22 cellular contexts compared by ENCODE assay signal in genomic region chr1:107609808-107610207, GRCh38.
DNase-seq lines count a peak whose midpoint lies in the region; ATAC-seq, FAIRE-seq and TF ChIP-seq lines count a peak whose summit lies in the region.
"Had no signal": no experiment of that assay in that cellular context is flagged by ENCODE, and none has a peak within 500 bp of the region (broad histone marks: within the 10 kb centered on the region; RNA-seq: fewer than 3 reads in every experiment).

No MANE protein-coding gene starts in this region.

- H3K36me3 ChIP-seq in A673 (ENCODE audit: insufficient read depth, low read length, poor library complexity, severe bottlenecking) = no peaks in the 10 kb centered on the region
- H3K36me3 ChIP-seq in HEK293 (ENCODE audit: control insufficient read depth in 2 of 2, insufficient read depth in 1 of 2, low read length in 2 of 2) = no peaks in the 10 kb centered on the region
- no peaks in the 10 kb centered on the region for H3K36me3 ChIP-seq in CD8-positive, alpha-beta T cell (ENCODE audit: insufficient read depth, low read length)

- no TSS peak for BruUV-seq in A673 (replicated peaks; lab: Mats Ljungman, UMichigan)

- H3K36me3 Mint-ChIP-seq in CD8-positive, alpha-beta T cell = peaks cover 35% of the 10 kb centered on the region

- TF ChIP-seq POLR2A in GM12891 (IDR thresholded peaks at IDR 0.05; ENCODE audit: low read depth, low read length) = no peak

- POLR2A ChIA-PET in A673 (lab: Charles Lee; ENCODE audit: low non-redundant PET) (no interaction called here), HEK293 (lab: Yijun Ruan, JAX) (no interaction called here)
- POLR2A ChIA-PET in CD8-positive, alpha-beta T cell (lab: Charles Lee) = no interaction called here

- H3K9me3 ChIP-seq in A673 (ENCODE audit: low read depth, low read length, poor library complexity, severe bottlenecking) (no peaks in the 10 kb centered on the region), HEK293 (ENCODE audit: control insufficient read depth, insufficient read depth, low read depth, low read length) (no peaks in the 10 kb centered on the region)
- H3K9me3 ChIP-seq in CD8-positive, alpha-beta T cell (ENCODE audit: low read length) = no peaks in the 10 kb centered on the region
- H3K9me3 ChIP-seq: SJCRH30 had no signal

- CTCF ChIA-PET in A673 (lab: Charles Lee) = interaction anchor here (0.9 kb wide), 1 partner anchor 39 kb away, joined by 4 read pairs; no protein-coding TSS in a partner anchor
- CTCF ChIA-PET in HEK293 (lab: Yijun Ruan, JAX) = no interaction called here
- CTCF ChIA-PET in CD8-positive, alpha-beta T cell (lab: Charles Lee) = no interaction called here

- intact Hi-C loops in A673 (cut with micrococcal nuclease; ENCODE audit: unreplicated experiment) (no loop called here), left colon (cut with DNase I, micrococcal nuclease) (no loop called here)
- intact Hi-C loops in CD8-positive, alpha-beta T cell (cut with DNase I, micrococcal nuclease) = no loop called here

- no peaks in the 10 kb centered on the region for H3K4me1 Mint-ChIP-seq in CD8-positive, alpha-beta T cell (ENCODE audit: low read depth)
- H3K4me1 Mint-ChIP-seq: CD4-positive, alpha-beta memory T cell had no signal

- H3K27me3 Mint-ChIP-seq in CD8-positive, alpha-beta T cell (ENCODE audit: low read depth) = no peaks in the 10 kb centered on the region

- H3K9me3 Mint-ChIP-seq in CD8-positive, alpha-beta T cell = peaks cover 20% of the 10 kb centered on the region

- FAIRE-seq in RCC 7860 (lab: Jason Lieb, UNC) (peak; percentile 98), GM12891 (lab: Jason Lieb, UNC) (no peak)

- H3K27ac ChIP-seq in A673 (ENCODE audit: low read depth, low read length, poor library complexity, severe bottlenecking) = no peak overlapping the region
- no peak overlapping the region for H3K27ac ChIP-seq in HEK293 (ENCODE audit: extremely low read depth, low read depth, low read length)
- no peak overlapping the region for H3K27ac ChIP-seq in CD8-positive, alpha-beta T cell (ENCODE audit: low read depth, low read length)
- H3K27ac ChIP-seq: BLaER1 treated with 17β-estradiol and CSF1 and Interleukin-3, amounts not matched to agents 10 nM and 100 nM; SJCRH30 had no signal

- peak; percentile 48 for ATAC-seq in left colon
- ATAC-seq in CD8-positive, alpha-beta T cell = no peak
- ATAC-seq: Panc1 had no signal

- DNase-seq in A673 (ENCODE audit: low spot score) (peak; percentile 11), RCC 7860 (ENCODE audit: low spot score) (peak; percentile 75), left colon (no peak), GM12891 (ENCODE audit: insufficient read length, low spot score) (no peak), NCI-H2227 treated with DMSO at 0.1 percent for 48 hours (lab: John Stamatoyannopoulos, UW) (no peak), GM03348 (ENCODE audit: low spot score) (no peak)
- DNase-seq in CD8-positive, alpha-beta T cell = no peak
- DNase-seq: CD4-positive, alpha-beta memory T cell; DMS53; GDM1; HFFc6; KG1; NCI-H1105 treated with DMSO at 0.1 percent for 48 hours; NCI-H2029 treated with DMSO at 0.1 percent for 48 hours; NCI-H345; NCI-H524; NCI-H774; NK-92 treated with Interleukin-12 subunit alpha and Interleukin-12 subunit beta, amount 100 ng/mL, for 24 hours; SJCRH30 had no signal

- TF ChIP-seq CTCF in A673 (conservative IDR thresholded peaks at IDR 0.05; ENCODE audit: low read depth, low read length) (no peak), HEK293 (tag by site-specific recombination; IDR thresholded peaks at IDR 0.05) (no peak)
- no peak for TF ChIP-seq CTCF in CD8-positive, alpha-beta T cell (IDR thresholded peaks at IDR 0.05)

- no peaks in the 10 kb centered on the region for H3K27me3 ChIP-seq in A673 (replicated peaks; ENCODE audit: insufficient read depth, low read depth, low read length, poor library complexity)
- H3K27me3 ChIP-seq in CD8-positive, alpha-beta T cell (ENCODE audit: insufficient read depth, low read length) = no peaks in the 10 kb centered on the region
- H3K27me3 ChIP-seq: BLaER1 treated with 17β-estradiol and CSF1 and Interleukin-3, amounts not matched to agents 10 nM and 100 nM; SJCRH30 had no signal

- no peak overlapping the region for H3K27ac Mint-ChIP-seq in CD8-positive, alpha-beta T cell
- H3K27ac Mint-ChIP-seq: CD4-positive, alpha-beta memory T cell; HFFc6 had no signal

- no peak overlapping the region for H3K4me3 Mint-ChIP-seq in CD8-positive, alpha-beta T cell
- H3K4me3 Mint-ChIP-seq: CD4-positive, alpha-beta memory T cell; HFFc6 had no signal

- H3K4me3 ChIP-seq in A673 (ENCODE audit: low read depth, low read length, poor library complexity, severe bottlenecking) = no peak overlapping the region
- no peak overlapping the region for H3K4me3 ChIP-seq in HEK293 (ENCODE audit: low read depth, low read length)
- H3K4me3 ChIP-seq in CD8-positive, alpha-beta T cell (ENCODE audit: low read depth, low read length) = no peak overlapping the region
- H3K4me3 ChIP-seq: BLaER1 treated with 17β-estradiol and CSF1 and Interleukin-3, amounts not matched to agents 10 nM and 100 nM; SJCRH30 had no signal

- H3K4me1 ChIP-seq in A673 (ENCODE audit: insufficient read depth, low read length, poor library complexity, severe bottlenecking) = no peaks in the 10 kb centered on the region
- peaks cover 7% of the 10 kb centered on the region; the same call in 1 of the 2 replicates for H3K4me1 ChIP-seq in HEK293 (ENCODE audit: control insufficient read depth, insufficient read depth, low read length)
- no peaks in the 10 kb centered on the region for H3K4me1 ChIP-seq in CD8-positive, alpha-beta T cell (ENCODE audit: insufficient read depth, low read length)
- H3K4me1 ChIP-seq: SJCRH30 had no signal

TF ChIP-seq in HEK293, 187 proteins besides CTCF, POLR2A, EP300 and RAD21 (continues in another document):
- no peak for TF ChIP-seq ZNF624 (tag by site-specific recombination; IDR thresholded peaks at IDR 0.05)
- no peak for TF ChIP-seq ZNF707 (tag by site-specific recombination; IDR thresholded peaks at IDR 0.05)
- peak; percentile 21; the same call in 1 of the 2 replicates for TF ChIP-seq ZEB2 (tag by site-specific recombination; IDR thresholded peaks at IDR 0.05)
- TF ChIP-seq SP3 (tag by site-specific recombination; IDR thresholded peaks at IDR 0.05) = no peak
- peak; percentile 70; the same call in 1 of the 2 replicates for TF ChIP-seq ZNF24 (tag by site-specific recombination; IDR thresholded peaks at IDR 0.05)
- 0 out of 2 replicates have a peak, but pooled peaks have one; percentile 26 for TF ChIP-seq KLF16 (tag by site-specific recombination; IDR thresholded peaks at IDR 0.05)
- no peak for TF ChIP-seq ZSCAN16 (tag by site-specific recombination; IDR thresholded peaks at IDR 0.05)
- no peak for TF ChIP-seq ZBTB8A (tag by site-specific recombination; IDR thresholded peaks at IDR 0.05)
- no peak for TF ChIP-seq AEBP2 (tag by site-specific recombination; IDR thresholded peaks at IDR 0.05; ENCODE audit: borderline replicate concordance)

TF ChIP-seq in GM12891, 5 proteins besides CTCF, POLR2A, EP300 and RAD21:
- TF ChIP-seq POLR2AphosphoS5 (IDR thresholded peaks at IDR 0.05; ENCODE audit: low read depth, low read length) (no peak), SPI1 (IDR thresholded peaks at IDR 0.05; ENCODE audit: low read depth, low read length) (no peak), TAF1 (IDR thresholded peaks at IDR 0.05; ENCODE audit: low read depth, low read length) (no peak), PAX5 (IDR thresholded peaks at IDR 0.05; ENCODE audit: insufficient read depth, low read length, severe bottlenecking) (no peak), POU2F2 (IDR thresholded peaks at IDR 0.05; ENCODE audit: low read depth, low read length) (no peak)

Comparison
In these comparisons a context has a peak if more than half of its experiments do, and no peak if none do; other contexts are left out.
1. DNase-seq: peak in A673 (single experiment) and RCC 7860 (single experiment); none in left colon (0 of 2), GM12891 (single experiment), NCI-H2227 treated with DMSO at 0.1 percent for 48 hours (single experiment), CD8-positive, alpha-beta T cell (0 of 7) and GM03348 (single experiment).